ENCODE assay signal across 1 cellular context in the genomic region with DNA sequence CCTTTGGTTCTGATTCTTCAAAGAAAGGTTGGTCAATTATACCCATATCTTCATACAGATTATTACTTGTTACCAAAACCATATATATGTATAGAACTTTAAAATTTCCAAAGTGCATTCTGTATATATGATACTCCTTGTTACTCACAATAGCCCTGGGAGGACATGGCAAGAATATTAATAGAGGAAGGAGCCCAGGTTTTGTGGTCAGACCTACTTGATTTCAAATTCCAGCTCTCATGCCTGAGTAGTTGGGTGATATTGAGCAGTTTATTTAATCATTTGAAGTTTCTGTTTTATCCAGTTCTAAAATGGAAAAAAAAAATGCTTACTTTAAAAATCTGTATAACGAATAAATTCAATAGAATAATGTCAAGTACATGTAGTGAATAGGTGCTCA.
TF ChIP-seq lines count a peak whose summit lies in the region.

No MANE protein-coding gene starts in this region.

TF ChIP-seq in HepG2, 621 proteins besides CTCF, POLR2A, EP300 and RAD21:
- TF ChIP-seq MTA1 (CRISPR knock-in tag; IDR thresholded peaks at IDR 0.05; ENCODE audit: borderline replicate concordance) (no peak), RFX1 (IDR thresholded peaks at IDR 0.05) (no peak), ARNTL (CRISPR knock-in tag; IDR thresholded peaks at IDR 0.05) (no peak), ZBTB21 (CRISPR knock-in tag; IDR thresholded peaks at IDR 0.05) (no peak), NCOA2 (CRISPR knock-in tag; IDR thresholded peaks at IDR 0.05) (no peak), HOXA7 (CRISPR knock-in tag; IDR thresholded peaks at IDR 0.05) (no peak), TEAD3 (CRISPR knock-in tag; optimal IDR thresholded peaks at IDR 0.05; ENCODE audit: borderline replicate concordance) (no peak), PHF21A (CRISPR knock-in tag; IDR thresholded peaks at IDR 0.05) (no peak), ZFP41 (CRISPR knock-in tag; IDR thresholded peaks at IDR 0.05; ENCODE audit: borderline replicate concordance) (no peak), BORCS8-MEF2B (CRISPR knock-in tag; IDR thresholded peaks at IDR 0.05) (no peak), ZNF672 (CRISPR knock-in tag; IDR thresholded peaks at IDR 0.05) (no peak), ZNF746 (CRISPR knock-in tag; IDR thresholded peaks at IDR 0.05) (no peak), MLLT10 (CRISPR knock-in tag; IDR thresholded peaks at IDR 0.05) (no peak), HNRNPH1 (optimal IDR thresholded peaks at IDR 0.05; ENCODE audit: low read depth, low read length) (no peak)
- TF ChIP-seq, protein P1, sequence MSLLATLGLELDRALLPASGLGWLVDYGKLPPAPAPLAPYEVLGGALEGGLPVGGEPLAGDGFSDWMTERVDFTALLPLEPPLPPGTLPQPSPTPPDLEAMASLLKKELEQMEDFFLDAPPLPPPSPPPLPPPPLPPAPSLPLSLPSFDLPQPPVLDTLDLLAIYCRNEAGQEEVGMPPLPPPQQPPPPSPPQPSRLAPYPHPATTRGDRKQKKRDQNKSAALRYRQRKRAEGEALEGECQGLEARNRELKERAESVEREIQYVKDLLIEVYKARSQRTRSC (CRISPR knock-in tag; IDR thresholded peaks at IDR 0.05; ENCODE audit: low read depth) = no peak
- TF ChIP-seq, protein P2, sequence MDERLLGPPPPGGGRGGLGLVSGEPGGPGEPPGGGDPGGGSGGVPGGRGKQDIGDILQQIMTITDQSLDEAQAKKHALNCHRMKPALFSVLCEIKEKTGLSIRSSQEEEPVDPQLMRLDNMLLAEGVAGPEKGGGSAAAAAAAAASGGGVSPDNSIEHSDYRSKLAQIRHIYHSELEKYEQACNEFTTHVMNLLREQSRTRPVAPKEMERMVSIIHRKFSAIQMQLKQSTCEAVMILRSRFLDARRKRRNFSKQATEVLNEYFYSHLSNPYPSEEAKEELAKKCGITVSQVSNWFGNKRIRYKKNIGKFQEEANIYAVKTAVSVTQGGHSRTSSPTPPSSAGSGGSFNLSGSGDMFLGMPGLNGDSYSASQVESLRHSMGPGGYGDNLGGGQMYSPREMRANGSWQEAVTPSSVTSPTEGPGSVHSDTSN (CRISPR knock-in tag; IDR thresholded peaks at IDR 0.05) = no peak
- TF ChIP-seq, protein P3, sequence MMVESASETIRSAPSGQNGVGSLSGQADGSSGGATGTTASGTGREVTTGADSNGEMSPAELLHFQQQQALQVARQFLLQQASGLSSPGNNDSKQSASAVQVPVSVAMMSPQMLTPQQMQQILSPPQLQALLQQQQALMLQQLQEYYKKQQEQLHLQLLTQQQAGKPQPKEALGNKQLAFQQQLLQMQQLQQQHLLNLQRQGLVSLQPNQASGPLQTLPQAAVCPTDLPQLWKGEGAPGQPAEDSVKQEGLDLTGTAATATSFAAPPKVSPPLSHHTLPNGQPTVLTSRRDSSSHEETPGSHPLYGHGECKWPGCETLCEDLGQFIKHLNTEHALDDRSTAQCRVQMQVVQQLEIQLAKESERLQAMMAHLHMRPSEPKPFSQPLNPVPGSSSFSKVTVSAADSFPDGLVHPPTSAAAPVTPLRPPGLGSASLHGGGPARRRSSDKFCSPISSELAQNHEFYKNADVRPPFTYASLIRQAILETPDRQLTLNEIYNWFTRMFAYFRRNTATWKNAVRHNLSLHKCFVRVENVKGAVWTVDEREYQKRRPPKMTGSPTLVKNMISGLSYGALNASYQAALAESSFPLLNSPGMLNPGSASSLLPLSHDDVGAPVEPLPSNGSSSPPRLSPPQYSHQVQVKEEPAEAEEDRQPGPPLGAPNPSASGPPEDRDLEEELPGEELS (CRISPR knock-in tag; IDR thresholded peaks at IDR 0.05) = no peak
- TF ChIP-seq, protein P4, sequence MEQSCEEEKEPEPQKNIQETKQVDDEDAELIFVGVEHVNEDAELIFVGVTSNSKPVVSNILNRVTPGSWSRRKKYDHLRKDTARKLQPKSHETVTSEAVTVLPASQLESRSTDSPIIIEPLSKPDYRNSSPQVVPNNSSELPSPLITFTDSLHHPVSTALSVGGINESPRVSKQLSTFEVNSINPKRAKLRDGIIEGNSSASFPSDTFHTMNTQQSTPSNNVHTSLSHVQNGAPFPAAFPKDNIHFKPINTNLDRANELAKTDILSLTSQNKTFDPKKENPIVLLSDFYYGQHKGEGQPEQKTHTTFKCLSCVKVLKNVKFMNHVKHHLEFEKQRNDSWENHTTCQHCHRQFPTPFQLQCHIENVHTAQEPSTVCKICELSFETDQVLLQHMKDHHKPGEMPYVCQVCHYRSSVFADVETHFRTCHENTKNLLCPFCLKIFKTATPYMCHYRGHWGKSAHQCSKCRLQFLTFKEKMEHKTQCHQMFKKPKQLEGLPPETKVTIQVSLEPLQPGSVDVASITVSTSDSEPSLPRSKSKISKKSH (CRISPR knock-in tag; IDR thresholded peaks at IDR 0.05; ENCODE audit: borderline replicate concordance) = no peak
